10 cellular contexts compared by ENCODE assay signal in the genomic region with DNA sequence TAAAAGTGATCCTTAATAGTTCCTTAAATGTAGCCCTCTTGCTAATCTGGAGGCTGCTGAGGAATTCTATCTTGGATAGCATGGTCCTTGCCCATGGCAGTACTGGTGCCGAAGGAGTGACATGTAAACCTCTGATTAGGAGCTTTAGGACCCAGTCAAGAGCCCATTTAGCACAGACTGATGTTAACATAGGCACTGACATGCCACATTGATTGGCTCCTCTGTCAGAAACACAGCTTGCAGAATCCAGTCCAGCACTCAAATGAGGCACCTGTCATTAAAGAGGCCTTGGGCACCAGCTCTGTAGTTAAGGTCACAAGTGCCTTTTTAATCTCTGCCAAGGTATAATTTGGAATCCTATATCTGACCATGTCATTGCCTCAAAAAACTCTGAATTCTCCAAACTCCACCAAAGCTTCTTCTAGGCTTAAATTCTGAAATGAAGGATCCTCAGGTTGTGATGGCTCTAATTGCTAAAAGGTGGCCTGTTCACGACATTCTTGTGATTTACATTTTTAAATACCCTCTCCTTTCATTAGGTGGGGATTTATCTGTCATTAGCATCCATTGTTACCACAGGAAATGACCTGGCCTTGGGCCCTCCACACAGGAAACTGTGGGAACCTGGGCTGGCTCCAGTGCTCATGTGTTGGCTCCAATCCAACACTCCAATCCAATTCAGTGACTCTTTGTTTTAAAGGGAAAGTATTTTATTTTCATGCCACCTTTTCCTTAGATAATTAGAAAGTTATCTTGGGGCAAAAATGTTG. TPM values are rescaled to one million over a fixed set of nuclear protein-coding genes. Genes with fewer than 3 reads are reported as not detected.
DNase-seq lines count a peak whose midpoint lies in the region; ATAC-seq and TF ChIP-seq lines count a peak whose summit lies in the region.
"Had no signal": no experiment of that assay in that cellular context is flagged by ENCODE, and none has a peak within 500 bp of the region (broad histone marks: within the 10 kb centered on the region; RNA-seq: fewer than 3 reads in every experiment).

No MANE protein-coding gene starts in this region.

- no peaks in the 10 kb centered on the region for H3K36me3 Mint-ChIP-seq in activated naive CD4-positive, alpha-beta T cell treated with anti-CD3 and anti-CD28 coated beads, Interleukin-2, amount 50 U/mL, for 72 hours

- peaks cover 11% of the 10 kb centered on the region for H3K9me3 ChIP-seq in DOHH2 (ENCODE audit: control insufficient read depth, insufficient read depth, low read length)

- no peaks in the 10 kb centered on the region for H3K79me2 ChIP-seq in DOHH2 (ENCODE audit: control insufficient read depth, low read length)

- H3K4me1 ChIP-seq in DOHH2 (ENCODE audit: control insufficient read depth, low read length), result peaks cover 50% of the 10 kb centered on the region

- H3K27me3 ChIP-seq in DOHH2 (ENCODE audit: control insufficient read depth, low read length), result no peaks in the 10 kb centered on the region

- H4K20me1 ChIP-seq in DOHH2 (ENCODE audit: control insufficient read depth, insufficient read depth, low read depth, low read length), result no peaks in the 10 kb centered on the region

- H3K4me2 ChIP-seq in DOHH2 (ENCODE audit: low read length), result peak overlapping the region; percentile 38

- ATAC-seq in left lobe of liver, result peak; percentile 43
- ATAC-seq in HG03520 (IDR thresholded peaks at IDR 0.05; ENCODE audit: unreplicated experiment), result no peak
- no peak for ATAC-seq in activated naive CD4-positive, alpha-beta T cell treated with anti-CD3 and anti-CD28 coated beads, Interleukin-2, amount 50 U/mL, for 72 hours
- ATAC-seq: GM12878 had no signal

- peaks cover 0 to 4% of the 10 kb centered on the region in 2 donors for H3K9me3 Mint-ChIP-seq in activated naive CD4-positive, alpha-beta T cell treated with anti-CD3 and anti-CD28 coated beads, Interleukin-2, amount 50 U/mL, for 72 hours

- DNase-seq in NCI-H1105 treated with DMSO at 0.1 percent for 48 hours (lab: John Stamatoyannopoulos, UW), result peak; percentile 97
- no peak for DNase-seq in left lobe of liver (ENCODE audit: low spot score)
- DNase-seq in GM19240 (ENCODE audit: insufficient read length, low spot score), result no peak
- no peak for DNase-seq in activated T-cell treated with anti-CD3 and anti-CD28 coated beads, Interleukin-2, amount 50 U/mL, for 48 hours
- DNase-seq in activated naive CD4-positive, alpha-beta T cell treated with anti-CD3 and anti-CD28 coated beads, Interleukin-2, amount 50 U/mL, for 72 hours (ENCODE audit: low spot score in 2 of 2), result no peak
- DNase-seq: activated CD4-positive, alpha-beta T cell treated with anti-CD3 and anti-CD28 coated beads, Interleukin-2, amount 50 U/mL, for 1 hour had no signal

- TF ChIP-seq CTCF in DOHH2 (IDR thresholded peaks at IDR 0.05; ENCODE audit: low read depth, low read length, poor library complexity, severe bottlenecking), result no peak
- no peak for TF ChIP-seq CTCF in VCaP (conservative IDR thresholded peaks at IDR 0.05)

- peak overlapping the region; percentile 4 for H3K4me3 ChIP-seq in DOHH2 (ENCODE audit: low read length)
- H3K4me3 ChIP-seq: GM12878 had no signal

- H3K36me3 ChIP-seq in DOHH2 (ENCODE audit: control insufficient read depth, low read length), result no peaks in the 10 kb centered on the region; the same call in 1 of the 2 replicates

- H3K9me2 ChIP-seq in DOHH2 (replicated peaks; ENCODE audit: control insufficient read depth, low read length), result no peaks in the 10 kb centered on the region

- H3K27ac Mint-ChIP-seq in activated naive CD4-positive, alpha-beta T cell treated with anti-CD3 and anti-CD28 coated beads, Interleukin-2, amount 50 U/mL, for 72 hours, result no peak overlapping the region

- H3F3A ChIP-seq in DOHH2 (ENCODE audit: control insufficient read depth, insufficient read depth), result peaks cover 16% of the 10 kb centered on the region

- peak overlapping the region; percentile 19 for H3K27ac ChIP-seq in DOHH2 (ENCODE audit: low read depth, low read length)
- peak overlapping the region; percentile 41; the same call in 1 of the 2 replicates for H3K27ac ChIP-seq in VCaP

RNA-seq across cellular contexts. Expression of gene RNF7, which starts 57.3 kb away (rescaled TPM):
- 33.0 TPM for total RNA-seq in left lobe of liver
- 10 to 100 TPM; 50.8 to 76.9 TPM for total RNA-seq in activated naive CD4-positive, alpha-beta T cell treated with anti-CD3 and anti-CD28 coated beads, Interleukin-2, amount 50 U/mL, for 72 hours
